In genomic region chr12:56261503-56262230, GRCh38 we compare ENCODE assay signal across 15 cellular contexts. TPM values are rescaled to one million over a fixed set of nuclear protein-coding genes. Genes with fewer than 3 reads are reported as not detected.
A peak's percentile ranks its signal among the peaks of the same experiment; 100 is the strongest.
DNase-seq lines count a peak whose midpoint lies in the region; ATAC-seq and TF ChIP-seq lines count a peak whose summit lies in the region.
"Had no signal": no experiment of that assay in that cellular context is flagged by ENCODE, and none has a peak within 500 bp of the region (broad histone marks: within the 10 kb centered on the region; RNA-seq: fewer than 3 reads in every experiment).

No MANE protein-coding gene starts in this region.

- H3K27me3 ChIP-seq in fibroblast of lung (ENCODE audit: control insufficient read depth, insufficient read depth, low read length): no peaks in the 10 kb centered on the region
- H3K27me3 ChIP-seq in gastrocnemius medialis: no peaks in the 10 kb centered on the region

- DNase-seq in GM04504 (ENCODE audit: low read depth) (peak; percentile 75), RWPE1 (ENCODE audit: low spot score) (peak; percentile 87), fibroblast of lung (ENCODE audit: low read depth in 2 of 2) (peak; percentile 53 to 80), gastrocnemius medialis (peak in 1 of 2 donors; percentile 81), H4 (ENCODE audit: low spot score) (no peak), nucleus accumbens (lab: John Stamatoyannopoulos, UW) (no peak)
- DNase-seq in activated CD4-positive, alpha-beta T cell treated with anti-CD3 and anti-CD28 coated beads, Interleukin-2, amount 50 U/mL, for 48 hours: no peak
- DNase-seq: activated CD4-positive, alpha-beta T cell treated with anti-CD3 and anti-CD28 coated beads, Interleukin-2, amount 50 U/mL, for 4 hours; midbrain; NCI-H1694 treated with DMSO at 0.1 percent for 48 hours; RPMI8226 had no signal

- H2AFZ ChIP-seq in fibroblast of lung (ENCODE audit: low read length): no peak overlapping the region

- TF ChIP-seq CTCF in RWPE1 (conservative IDR thresholded peaks at IDR 0.05; ENCODE audit: low read depth) (no peak), fibroblast of lung (conservative IDR thresholded peaks at IDR 0.05 in 1 of 2, IDR thresholded peaks at IDR 0.05 in 1 of 2; ENCODE audit: low read depth in 1 of 2, low read length in 2 of 2) (no peak), gastrocnemius medialis (IDR thresholded peaks at IDR 0.05 in 4 of 5, conservative IDR thresholded peaks at IDR 0.05 in 1 of 5) (no peak)

- intact Hi-C loops in gastrocnemius medialis (cut with DNase I; ENCODE audit: low total_unique reads): loop anchor here (10.0 kb wide), 2 partner anchors 373 to 547 kb away; partner anchors contain the start of genes BAZ2A and BLOC1S1

- H3K9ac ChIP-seq in fibroblast of lung (ENCODE audit: insufficient read depth, low read length): no peak overlapping the region

- peak overlapping the region; percentile 76 for H3K27ac ChIP-seq in RWPE1
- H3K27ac ChIP-seq in fibroblast of lung (ENCODE audit: insufficient read depth, low read length): peak overlapping the region; percentile 60
- H3K27ac ChIP-seq in gastrocnemius medialis: peak overlapping the region; percentile 74 to 97 (median 83)

- H3K4me3 ChIP-seq in fibroblast of lung (replicated peaks in 1 of 4; ENCODE audit: control extremely low read depth in 1 of 4, insufficient read depth in 1 of 4, low read depth in 3 of 4, low read length in 4 of 4) (no peak overlapping the region), gastrocnemius medialis (no peak overlapping the region)

- TF ChIP-seq POLR2A in gastrocnemius medialis (IDR thresholded peaks at IDR 0.05): no peak

- POLR2A ChIA-PET in RWPE1 (lab: Yijun Ruan, JAX; ENCODE audit: low non-redundant PET): no interaction called here

- CTCF ChIA-PET in RWPE1 (lab: Yijun Ruan, JAX): interaction anchor here (0.6 to 1.0 kb wide), 3 partner anchors 72 to 202 kb away, joined by 3 to 5 read pairs (median 4); partner anchors contain the start of genes SMARCC2 and ZC3H10

- H3K4me1 ChIP-seq in fibroblast of lung (ENCODE audit: control insufficient read depth, extremely low read depth, insufficient read depth, low read length) (peaks cover 11% of the 10 kb centered on the region), gastrocnemius medialis (peaks cover 30 to 38% of the 10 kb centered on the region in 2 donors)

- H3K4me2 ChIP-seq in fibroblast of lung (ENCODE audit: extremely low read depth, insufficient read depth, low read length): no peak overlapping the region

- ATAC-seq in gastrocnemius medialis (peak; percentile 24 to 54), GM18868 (IDR thresholded peaks at IDR 0.05; ENCODE audit: unreplicated experiment) (no peak)

- no peaks in the 10 kb centered on the region for H3K9me3 ChIP-seq in fibroblast of lung (ENCODE audit: control insufficient read depth, insufficient read depth, low read depth, low read length)
- H3K9me3 ChIP-seq in gastrocnemius medialis: no peaks in the 10 kb centered on the region

- no peaks in the 10 kb centered on the region for H4K20me1 ChIP-seq in fibroblast of lung (ENCODE audit: control insufficient read depth, extremely low read depth, insufficient read depth, low read length)

- H3K36me3 ChIP-seq in fibroblast of lung (ENCODE audit: control insufficient read depth, insufficient read depth, low read length): no peaks in the 10 kb centered on the region
- H3K36me3 ChIP-seq in gastrocnemius medialis: no peaks in the 10 kb centered on the region

- peaks cover 14% of the 10 kb centered on the region for H3K79me2 ChIP-seq in fibroblast of lung (ENCODE audit: control insufficient read depth, insufficient read depth, low read length)

- in situ Hi-C loops in gastrocnemius medialis (cut with MboI; ENCODE audit: low sequenced_read_pairs in 4 of 4): no loop called here

RNA-seq across cellular contexts. Expression of gene ANKRD52, which starts 3.5 kb away (rescaled TPM):
- total RNA-seq in fibroblast of lung (9.0 and 14.9 TPM in 2 replicates), gastrocnemius medialis (10 to 100 TPM; 14.7 to 30.9 (median 18.9) TPM)
- polyA plus RNA-seq in fibroblast of lung: 12.2 and 15.8 TPM in 2 replicates
- 20.8 and 22.2 TPM in 2 replicates for polyA plus RNA-seq in fibroblast of lung (2012)
- polyA minus RNA-seq in fibroblast of lung (ENCODE audit: low replicate concordance): 99.7 and 108 TPM in 2 replicates
- 13.4 and 15.4 TPM in 2 replicates for total RNA-seq in H4 (2014; rRNA removed; shearing (Covaris generic))

RNA-seq across cellular contexts. Expression of gene COQ10A, which starts 5.1 kb away (rescaled TPM):
- total RNA-seq in fibroblast of lung (6.4 and 9.1 TPM in 2 replicates), gastrocnemius medialis (10 to 100 TPM; 17.7 to 90.1 (median 54.5) TPM)
- 14.2 and 16.2 TPM in 2 replicates for polyA plus RNA-seq in fibroblast of lung
- polyA plus RNA-seq in fibroblast of lung (2012): 5.9 and 8.4 TPM in 2 replicates
- 5.3 and 5.6 TPM in 2 replicates for polyA minus RNA-seq in fibroblast of lung (ENCODE audit: low replicate concordance)
- 4.5 and 8.1 TPM in 2 replicates for total RNA-seq in H4 (2014; rRNA removed; shearing (Covaris generic))

RNA-seq across cellular contexts. Expression of gene SLC39A5, which starts 31.8 kb away (rescaled TPM):
- total RNA-seq in fibroblast of lung (not detected in 2 replicates), gastrocnemius medialis (under 1 TPM in 1 of 4 donors, not detected in 3; 0.83 TPM)
- not detected in 2 replicates for polyA plus RNA-seq in fibroblast of lung
- polyA plus RNA-seq in fibroblast of lung (2012): not detected in 2 replicates
- polyA minus RNA-seq in fibroblast of lung (ENCODE audit: low replicate concordance): not detected in 2 replicates
- not detected in 2 replicates for total RNA-seq in H4 (2014; rRNA removed; shearing (Covaris generic))
- total RNA-seq: aorta, frontal cortex, H1 had no signal

RNA-seq across cellular contexts. Expression of gene NABP2, which starts 37.5 kb away (rescaled TPM):
- total RNA-seq in fibroblast of lung (25.9 and 29.2 TPM in 2 replicates), gastrocnemius medialis (10 to 100 TPM; 29.6 to 75.0 (median 42.8) TPM)
- polyA plus RNA-seq in fibroblast of lung: 39.7 and 65.5 TPM in 2 replicates
- polyA plus RNA-seq in fibroblast of lung (2012): 36.4 and 49.3 TPM in 2 replicates
- polyA minus RNA-seq in fibroblast of lung (ENCODE audit: low replicate concordance): 25.1 and 42.7 TPM in 2 replicates
- 65.8 and 87.5 TPM in 2 replicates for total RNA-seq in H4 (2014; rRNA removed; shearing (Covaris generic))

RNA-seq across cellular contexts. Expression of gene CS, which starts 38.5 kb away (rescaled TPM):
- total RNA-seq in fibroblast of lung: 70.4 and 117 TPM in 2 replicates
- polyA plus RNA-seq in fibroblast of lung: 170 and 228 TPM in 2 replicates
- polyA plus RNA-seq in fibroblast of lung (2012): 107 and 145 TPM in 2 replicates
- 261 and 328 TPM in 2 replicates for polyA minus RNA-seq in fibroblast of lung (ENCODE audit: low replicate concordance)
- total RNA-seq in gastrocnemius medialis: 100 to 1,000 TPM; 211 to 359 (median 271) TPM
- 122 and 155 TPM in 2 replicates for total RNA-seq in H4 (2014; rRNA removed; shearing (Covaris generic))

Comparison
In these comparisons a context has a peak if more than half of its experiments do, and no peak if none do; other contexts are left out.
1. DNase-seq: peak in GM04504 (single experiment), RWPE1 (single experiment) and fibroblast of lung (2 of 2); none in activated CD4-positive, alpha-beta T cell treated with anti-CD3 and anti-CD28 coated beads, Interleukin-2, amount 50 U/mL, for 48 hours (0 of 2), H4 (single experiment) and nucleus accumbens (0 of 56).
2. Peak in every context shown above with its lines, with median percentiles within 50 percentile points of each other: H3K27ac ChIP-seq.